Comparison of ENCODE assay signal across 17 cellular contexts in genomic region chr6:139066080-139066479, GRCh38.
"Had no signal": no experiment of that assay in that cellular context is flagged by ENCODE, and none has a peak within 500 bp of the region (broad histone marks: within the 10 kb centered on the region; RNA-seq: fewer than 3 reads in every experiment).

No MANE protein-coding gene starts in this region.

- DNase-seq: dorsolateral prefrontal cortex; effector CD4-positive, alpha-beta T cell; kidney; mucosa of descending colon; naive B cell; spleen; stimulated activated CD4-positive, alpha-beta T cell treated with anti-CD3 and anti-CD28 coated beads, Interleukin-4, amount 100 ng/mL, for 4 hours; stimulated activated naive CD8-positive, alpha-beta T cell treated with anti-CD3 and anti-CD28 coated beads, Interleukin-15, Interleukin-2, amounts not matched to agents 100 U/mL and 50 U/mL, for 24 hours; substantia nigra; testis; tibial artery had no signal

- H3K9ac ChIP-seq: parathyroid adenoma had no signal

- H3K27me3 ChIP-seq: dorsolateral prefrontal cortex, hepatocyte, spleen, testis, tibial artery had no signal

- H3K36me3 ChIP-seq: spleen, tibial artery had no signal

- ATAC-seq: mucosa of descending colon; natural killer cell treated with Interleukin-12 subunit alpha and Interleukin-12 subunit beta and Interleukin-15 and Interleukin-18, amount 100 ng/mL, for 72 hours; stimulated activated memory B cell treated with anti-CD40 and anti-IgM and Interleukin-4, amounts not matched to agents 10 μg/mL and 1 μg/mL and 100 μg/mL, for 72 hours; stimulated activated naive CD8-positive, alpha-beta T cell treated with anti-CD3 and anti-CD28 coated beads, Interleukin-15, Interleukin-2, amounts not matched to agents 100 U/mL and 50 U/mL, for 24 hours had no signal

- H3K4me3 ChIP-seq: dorsolateral prefrontal cortex, hepatocyte, lung, mucosa of descending colon, skin epidermis, spleen, testis, tibial artery had no signal

- H3K9me3 ChIP-seq: mucosa of descending colon, spleen, testis, tibial artery had no signal

- H3K4me1 ChIP-seq: parathyroid adenoma, spleen, testis, tibial artery had no signal

- H2AFZ ChIP-seq: hepatocyte, parathyroid adenoma had no signal

- H3K4me2 ChIP-seq: hepatocyte had no signal

- H3K27ac ChIP-seq: dorsolateral prefrontal cortex, hepatocyte, parathyroid adenoma, skin epidermis, spleen, testis, tibial artery had no signal
